Comparison of ENCODE assay signal across 38 cellular contexts in genomic region chr12:125240717-125241116, GRCh38. TPM values are rescaled to one million over a fixed set of nuclear protein-coding genes. Genes with fewer than 3 reads are reported as not detected.
"Had no signal": no experiment of that assay in that cellular context is flagged by ENCODE, and none has a peak within 500 bp of the region (broad histone marks: within the 10 kb centered on the region; RNA-seq: fewer than 3 reads in every experiment).

No MANE protein-coding gene starts in this region.

- H3K36me3 Mint-ChIP-seq: activated CD8-positive, alpha-beta memory T cell treated with anti-CD3 and anti-CD28 coated beads, Interleukin-2, amount 10 ng/mL, durations not matched to agents 7 days and 5 days; activated naive CD8-positive, alpha-beta T cell treated with anti-CD3 and anti-CD28 coated beads for 36 hours had no signal

- H3K36me3 ChIP-seq: breast epithelium, MG63, Peyer's patch had no signal

- H3K27ac ChIP-seq: breast epithelium, Peyer's patch, VCaP had no signal

- H3K27me3 ChIP-seq: MG63, Peyer's patch had no signal

- H3K9me3 Mint-ChIP-seq: activated CD4-positive, alpha-beta memory T cell treated with anti-CD3 and anti-CD28 coated beads, Interleukin-2, amount 10 ng/mL, durations not matched to agents 7 days and 5 days; activated naive CD8-positive, alpha-beta T cell treated with anti-CD3 and anti-CD28 coated beads for 36 hours; activated T-cell treated with anti-CD3 and anti-CD28 coated beads, Interleukin-2, amount 50 U/mL, for 72 hours; activated T-helper 17 cell treated with anti-CD3 and anti-CD28 coated beads, Interleukin-2, amount 50 U/mL, for 72 hours had no signal

- H3K4me1 ChIP-seq: breast epithelium, Peyer's patch had no signal

- H3K27ac Mint-ChIP-seq: activated CD4-positive, alpha-beta memory T cell treated with anti-CD3 and anti-CD28 coated beads, Interleukin-2, amount 10 ng/mL, durations not matched to agents 7 days and 5 days; activated CD8-positive, alpha-beta memory T cell treated with anti-CD3 and anti-CD28 coated beads, Interleukin-2, amount 10 ng/mL, durations not matched to agents 7 days and 5 days; activated naive CD8-positive, alpha-beta T cell treated with anti-CD3 and anti-CD28 coated beads for 36 hours; activated T-cell treated with anti-CD3 and anti-CD28 coated beads, Interleukin-2, amount 50 U/mL, for 72 hours; activated T-helper 17 cell treated with anti-CD3 and anti-CD28 coated beads, Interleukin-2, amount 50 U/mL, for 72 hours had no signal

- H3K4me1 Mint-ChIP-seq: activated CD4-positive, alpha-beta memory T cell treated with anti-CD3 and anti-CD28 coated beads, Interleukin-2, amount 10 ng/mL, durations not matched to agents 7 days and 5 days; activated CD8-positive, alpha-beta memory T cell treated with anti-CD3 and anti-CD28 coated beads, Interleukin-2, amount 10 ng/mL, durations not matched to agents 7 days and 5 days; activated naive CD8-positive, alpha-beta T cell treated with anti-CD3 and anti-CD28 coated beads for 36 hours; activated T-helper 17 cell treated with anti-CD3 and anti-CD28 coated beads, Interleukin-2, amount 50 U/mL, for 72 hours had no signal

- H3K4me3 Mint-ChIP-seq: activated CD4-positive, alpha-beta memory T cell treated with anti-CD3 and anti-CD28 coated beads, Interleukin-2, amount 10 ng/mL, durations not matched to agents 7 days and 5 days; activated CD8-positive, alpha-beta memory T cell treated with anti-CD3 and anti-CD28 coated beads, Interleukin-2, amount 10 ng/mL, durations not matched to agents 7 days and 5 days; activated naive CD8-positive, alpha-beta T cell treated with anti-CD3 and anti-CD28 coated beads for 36 hours; activated T-cell treated with anti-CD3 and anti-CD28 coated beads, Interleukin-2, amount 50 U/mL, for 72 hours; activated T-helper 17 cell treated with anti-CD3 and anti-CD28 coated beads, Interleukin-2, amount 50 U/mL, for 72 hours had no signal

- H3K9me3 ChIP-seq: breast epithelium, MG63, Peyer's patch had no signal

- H3K4me3 ChIP-seq: breast epithelium, MG63, Peyer's patch had no signal

- ATAC-seq: activated CD8-positive, alpha-beta memory T cell treated with anti-CD3 and anti-CD28 coated beads, Interleukin-2, amount 10 ng/mL, durations not matched to agents 7 days and 5 days; activated T-cell treated with anti-CD3 and anti-CD28 coated beads, Interleukin-2, amount 50 U/mL, for 72 hours; activated T-helper 17 cell treated with anti-CD3 and anti-CD28 coated beads, Interleukin-2, amount 50 U/mL, for 72 hours; PC-3; Right ventricle myocardium inferior had no signal

- DNase-seq: activated CD4-positive, alpha-beta memory T cell treated with anti-CD3 and anti-CD28 coated beads, Interleukin-2, amount 10 ng/mL, durations not matched to agents 7 days and 5 days; activated CD4-positive, alpha-beta T cell treated with anti-CD3 and anti-CD28 coated beads for 1 hour; activated CD4-positive, alpha-beta T cell treated with anti-CD3 and anti-CD28 coated beads for 48 hours; activated CD4-positive, CD25-positive, alpha-beta regulatory T cell; activated CD8-positive, alpha-beta memory T cell treated with anti-CD3 and anti-CD28 coated beads for 24 hours; activated CD8-positive, alpha-beta memory T cell treated with anti-CD3 and anti-CD28 coated beads, Interleukin-2, amount 10 ng/mL, durations not matched to agents 7 days and 5 days; activated CD8-positive, alpha-beta memory T cell treated with anti-CD3 and anti-CD28 coated beads, Interleukin-2, amount 50 U/mL, for 48 hours; activated effector memory CD4-positive, alpha-beta T cell treated with anti-CD3 and anti-CD28 coated beads, Interleukin-2, amount 50 U/mL, for 16 hours; activated naive CD4-positive, alpha-beta T cell; activated naive CD4-positive, alpha-beta T cell treated with anti-CD3 and anti-CD28 coated beads, Interleukin-2, amount 50 U/mL, for 16 hours; activated naive CD8-positive, alpha-beta T cell treated with anti-CD3 and anti-CD28 coated beads for 36 hours; activated T-cell treated with anti-CD3 and anti-CD28 coated beads, Interleukin-2, amount 50 U/mL, for 1 hour; activated T-cell treated with anti-CD3 and anti-CD28 coated beads, Interleukin-2, amount 50 U/mL, for 72 hours; amniotic stem cell; aorta; Kasumi-1; MG63; NCI-H1092; NCI-H146; NCI-H187; NCI-H2029 treated with DMSO at 0.1 percent for 48 hours; NCI-H2107; NCI-H2171; NCI-H510A; NCI-H526; NCI-H748 treated with DMSO at 0.1 percent for 48 hours; NK-92 treated with Interleukin-12 subunit alpha and Interleukin-12 subunit beta, amount 100 ng/mL, for 24 hours; PC-3; Peyer's patch; RPMI8226; SW 1271; T-helper 1 cell; T-helper 2 cell; T-helper 9 cell had no signal

RNA-seq across cellular contexts. Expression of gene TMEM132B, which starts 54.5 kb away (rescaled TPM):
- total RNA-seq: activated CD4-positive, alpha-beta memory T cell treated with anti-CD3 and anti-CD28 coated beads, Interleukin-2, amount 10 ng/mL, durations not matched to agents 7 days and 5 days; activated CD8-positive, alpha-beta memory T cell treated with anti-CD3 and anti-CD28 coated beads, Interleukin-2, amount 10 ng/mL, durations not matched to agents 7 days and 5 days; activated naive CD8-positive, alpha-beta T cell treated with anti-CD3 and anti-CD28 coated beads for 36 hours; activated T-cell treated with anti-CD3 and anti-CD28 coated beads, Interleukin-2, amount 50 U/mL, for 72 hours; activated T-helper 17 cell treated with anti-CD3 and anti-CD28 coated beads, Interleukin-2, amount 50 U/mL, for 72 hours; PC-3 had no signal
